In the genomic region with DNA sequence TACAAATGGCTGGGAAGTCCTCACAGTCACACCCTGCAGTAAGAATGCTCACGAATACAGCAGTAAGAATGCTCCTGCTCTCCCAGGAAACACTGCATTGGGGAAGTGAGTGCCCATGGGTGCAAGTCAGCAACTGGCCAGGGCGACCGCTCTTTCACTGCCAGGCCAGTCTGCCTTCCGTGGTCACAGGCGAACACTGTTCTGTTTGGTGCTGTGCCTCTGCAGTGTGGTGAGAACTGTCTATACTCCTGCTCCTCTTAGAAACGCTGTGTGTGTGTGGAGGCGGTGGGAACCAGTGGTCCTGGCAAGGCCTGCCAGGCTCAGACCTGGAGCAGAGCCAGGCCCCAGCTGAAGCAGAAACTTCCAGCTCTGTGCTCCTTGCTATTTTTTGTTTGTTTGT, we compare ENCODE assay signal across 22 cellular contexts.
"Had no signal": no experiment of that assay in that cellular context is flagged by ENCODE, and none has a peak within 500 bp of the region (broad histone marks: within the 10 kb centered on the region; RNA-seq: fewer than 3 reads in every experiment).

No MANE protein-coding gene starts in this region.

- H3K27me3 Mint-ChIP-seq: activated CD4-positive, alpha-beta T cell treated with anti-CD3 and anti-CD28 coated beads, Interleukin-2, amount 10 ng/mL, durations not matched to agents 7 days and 5 days had no signal

- H3K4me3 ChIP-seq: body of pancreas had no signal

- H3K27me3 ChIP-seq: body of pancreas had no signal

- H3K9me3 ChIP-seq: body of pancreas had no signal

- H3K27ac Mint-ChIP-seq: activated CD4-positive, alpha-beta memory T cell treated with anti-CD3 and anti-CD28 coated beads for 36 hours; activated CD4-positive, alpha-beta T cell treated with anti-CD3 and anti-CD28 coated beads, Interleukin-2, amount 10 ng/mL, durations not matched to agents 7 days and 5 days; activated naive CD4-positive, alpha-beta T cell treated with anti-CD3 and anti-CD28 coated beads, Interleukin-2, amount 10 ng/mL, durations not matched to agents 7 days and 5 days; activated T-helper 17 cell treated with anti-CD3 and anti-CD28 coated beads, Interleukin-2, amount 50 U/mL, for 72 hours; T-cell had no signal

- H3K4me3 Mint-ChIP-seq: activated CD4-positive, alpha-beta memory T cell treated with anti-CD3 and anti-CD28 coated beads for 36 hours; activated CD4-positive, alpha-beta T cell treated with anti-CD3 and anti-CD28 coated beads, Interleukin-2, amount 10 ng/mL, durations not matched to agents 7 days and 5 days; activated naive CD4-positive, alpha-beta T cell treated with anti-CD3 and anti-CD28 coated beads, Interleukin-2, amount 10 ng/mL, durations not matched to agents 7 days and 5 days; activated naive CD8-positive, alpha-beta T cell treated with anti-CD3 and anti-CD28 coated beads for 36 hours; activated T-cell treated with anti-CD3 and anti-CD28 coated beads, Interleukin-2, amount 50 U/mL, for 4 hours; activated T-helper 17 cell treated with anti-CD3 and anti-CD28 coated beads, Interleukin-2, amount 50 U/mL, for 72 hours; T-cell had no signal

- ATAC-seq: activated T-cell treated with anti-CD3 and anti-CD28 coated beads, Interleukin-2, amount 50 U/mL, for 4 hours; activated T-helper 17 cell treated with anti-CD3 and anti-CD28 coated beads, Interleukin-2, amount 50 U/mL, for 72 hours; body of pancreas; T-cell had no signal

- DNase-seq: activated CD4-positive, alpha-beta memory T cell treated with anti-CD3 and anti-CD28 coated beads for 36 hours; activated CD4-positive, alpha-beta T cell treated with anti-CD3 and anti-CD28 coated beads, Interleukin-2, amount 10 ng/mL, durations not matched to agents 7 days and 5 days; activated CD4-positive, CD25-positive, alpha-beta regulatory T cell; activated CD8-positive, alpha-beta memory T cell treated with anti-CD3 and anti-CD28 coated beads for 24 hours; activated gamma-delta T cell; activated naive CD4-positive, alpha-beta T cell treated with anti-CD3 and anti-CD28 coated beads, Interleukin-2, amount 10 ng/mL, durations not matched to agents 7 days and 5 days; activated naive CD8-positive, alpha-beta T cell treated with anti-CD3 and anti-CD28 coated beads for 36 hours; activated T-cell treated with anti-CD3 and anti-CD28 coated beads, Interleukin-2, amount 50 U/mL, for 4 hours; body of pancreas; central memory CD4-positive, alpha-beta T cell; NCI-H1092 treated with DMSO at 0.1 percent for 48 hours; NCI-H1436; NCI-H1694 treated with DMSO at 0.1 percent for 48 hours; NCI-H2029 treated with DMSO at 0.1 percent for 48 hours; NCI-H446; NCI-H524; SIG-M5; T-cell; T-helper 2 cell; T1000 had no signal

- H3K4me1 ChIP-seq: body of pancreas had no signal

- H3K27ac ChIP-seq: body of pancreas, KMS-11 had no signal

- H3K4me1 Mint-ChIP-seq: activated CD4-positive, alpha-beta T cell treated with anti-CD3 and anti-CD28 coated beads, Interleukin-2, amount 10 ng/mL, durations not matched to agents 7 days and 5 days; activated naive CD4-positive, alpha-beta T cell treated with anti-CD3 and anti-CD28 coated beads, Interleukin-2, amount 10 ng/mL, durations not matched to agents 7 days and 5 days; activated naive CD8-positive, alpha-beta T cell treated with anti-CD3 and anti-CD28 coated beads for 36 hours had no signal

- H3K36me3 Mint-ChIP-seq: activated CD4-positive, alpha-beta memory T cell treated with anti-CD3 and anti-CD28 coated beads for 36 hours; activated naive CD4-positive, alpha-beta T cell treated with anti-CD3 and anti-CD28 coated beads, Interleukin-2, amount 10 ng/mL, durations not matched to agents 7 days and 5 days; T-cell had no signal
